Comparison of ENCODE assay signal across 9 cellular contexts in the genomic region with DNA sequence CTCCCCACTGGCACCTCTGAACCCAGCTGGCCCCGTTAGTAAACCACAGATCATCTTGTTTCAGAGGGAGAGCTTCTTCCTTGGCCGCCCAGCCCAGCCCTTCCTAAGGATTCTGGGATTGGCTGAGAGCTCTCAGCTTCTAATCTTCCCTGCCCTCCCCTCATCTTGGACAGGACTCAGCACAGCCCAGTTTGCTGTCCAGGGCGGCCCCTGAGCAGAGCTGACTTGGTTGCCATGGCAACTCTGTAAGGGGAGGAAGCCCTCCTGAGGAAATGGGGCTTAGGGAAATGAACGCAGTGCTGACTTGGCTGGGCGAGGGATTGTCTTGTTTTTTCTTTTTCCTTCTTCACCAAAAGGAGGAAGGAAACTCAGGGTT. TPM values are rescaled to one million over a fixed set of nuclear protein-coding genes. Genes with fewer than 3 reads are reported as not detected.
A peak's percentile ranks its signal among the peaks of the same experiment; 100 is the strongest.
DNase-seq lines count a peak whose midpoint lies in the region; ATAC-seq, FAIRE-seq and TF ChIP-seq lines count a peak whose summit lies in the region.
"Had no signal": no experiment of that assay in that cellular context is flagged by ENCODE, and none has a peak within 500 bp of the region (broad histone marks: within the 10 kb centered on the region; RNA-seq: fewer than 3 reads in every experiment).

No MANE protein-coding gene starts in this region.

- H3K27ac ChIP-seq in K562 (ENCODE audit: extremely low read depth, low read depth, low read length) (peak overlapping the region; percentile 69; the same call in 2 of the 3 replicates), lower lobe of right lung (no peak overlapping the region)

- FAIRE-seq in K562 (lab: Jason Lieb, UNC), result peak; percentile 88
- FAIRE-seq: keratinocyte had no signal

- H3K9me3 ChIP-seq in K562 (replicated peaks; ENCODE audit: control insufficient read depth, insufficient read depth, low read depth, low read length) (no peaks in the 10 kb centered on the region), lower lobe of right lung (no peaks in the 10 kb centered on the region)

- no peak for TF ChIP-seq CTCF in K562 (IDR thresholded peaks at IDR 0.05 in 2 of 3, conservative IDR thresholded peaks at IDR 0.05 in 1 of 3; ENCODE audit: insufficient read depth in 2 of 3, low read depth in 1 of 3, low read length in 3 of 3)
- TF ChIP-seq CTCF in lower lobe of right lung (IDR thresholded peaks at IDR 0.05), result no peak
- no peak for TF ChIP-seq CTCF in GM10266 (IDR thresholded peaks at IDR 0.05; ENCODE audit: control insufficient read depth, insufficient read depth, low read depth, missing control alignments)

- H3K9me3 Mint-ChIP-seq in activated naive CD4-positive, alpha-beta T cell treated with anti-CD3 and anti-CD28 coated beads, Interleukin-2, amount 50 U/mL, for 72 hours, result no peaks in the 10 kb centered on the region

- H3K4me1 ChIP-seq in K562 (replicated peaks in 1 of 2; ENCODE audit: control insufficient read depth in 2 of 2, insufficient read depth in 2 of 2, low read length in 2 of 2) (peaks cover 35 to 36% of the 10 kb centered on the region in 2 experiments; a peak in 4 of 5 replicates), lower lobe of right lung (peaks cover 36% of the 10 kb centered on the region)

- no peak for TF ChIP-seq EP300 in K562 (IDR thresholded peaks at IDR 0.05; ENCODE audit: low read length)

- peak overlapping the region; percentile 63; the same call in 1 of the 2 replicates for H3K4me2 ChIP-seq in K562 (ENCODE audit: insufficient read depth, low read length)

- POLR2A ChIA-PET in K562 (lab: Yijun Ruan, JAX), result interaction anchor here (0.6 kb wide), 1 partner anchor 24 kb away, joined by 4 read pairs; no protein-coding TSS in a partner anchor

- in situ Hi-C loops in K562 (cut with MboI), result no loop called here

- ATAC-seq in Right ventricle myocardium inferior, result peak; percentile 77
- peak; percentile 82 for ATAC-seq in K562
- ATAC-seq in lower lobe of right lung, result peak; percentile 30 to 43
- ATAC-seq in activated naive CD4-positive, alpha-beta T cell treated with anti-CD3 and anti-CD28 coated beads, Interleukin-2, amount 50 U/mL, for 72 hours, result no peak

- peak overlapping the region in 1 of 2 donors; percentile 21 for H3K27ac Mint-ChIP-seq in activated naive CD4-positive, alpha-beta T cell treated with anti-CD3 and anti-CD28 coated beads, Interleukin-2, amount 50 U/mL, for 72 hours

- H3K9me1 ChIP-seq in K562 (ENCODE audit: control insufficient read depth, insufficient read depth, low read length), result no peaks in the 10 kb centered on the region

- intact Hi-C loops in Right ventricle myocardium inferior (cut with DNase I), result loop anchor here (5.0 kb wide), 1 partner anchor 80 kb away; no protein-coding TSS in a partner anchor
- intact Hi-C loops in cardiac septum (cut with DNase I), result loop anchor here (5.0 kb wide), 1 partner anchor 80 kb away; no protein-coding TSS in a partner anchor
- intact Hi-C loops in K562 (cut with micrococcal nuclease), result loop anchor here (1.0 kb wide), 1 partner anchor 24 kb away; no protein-coding TSS in a partner anchor
- intact Hi-C loops in lower lobe of right lung (cut with DNase I), result no loop called here

- CTCF ChIA-PET in K562 (lab: Yijun Ruan, JAX; ENCODE audit: low intra/inter-chr PET ratio), result no interaction called here

- BruUV-seq in K562 (replicated peaks; lab: Mats Ljungman, UMichigan), result no TSS peak

- H2AFZ ChIP-seq in K562 (ENCODE audit: low read depth, low read length), result peak overlapping the region; percentile 22; the same call in 1 of the 2 replicates

- 5% methylated on average over 4 of the region's 5 CpGs for WGBS in K562 (ENCODE audit: insufficient coverage, low coverage, missing lambda C conversion rate)

- H3K36me3 Mint-ChIP-seq in activated naive CD4-positive, alpha-beta T cell treated with anti-CD3 and anti-CD28 coated beads, Interleukin-2, amount 50 U/mL, for 72 hours, result no peaks in the 10 kb centered on the region

- H3K4me3 ChIP-seq in K562, result no peak overlapping the region
- H3K4me3 ChIP-seq in lower lobe of right lung, result no peak overlapping the region

- H4K20me1 ChIP-seq in K562 (replicated peaks; ENCODE audit: control insufficient read depth, insufficient read depth, low read length), result no peaks in the 10 kb centered on the region

- no peaks in the 10 kb centered on the region for H3K27me3 ChIP-seq in K562 (ENCODE audit: control insufficient read depth in 2 of 2, insufficient read depth in 2 of 2, low read length in 2 of 2)
- no peaks in the 10 kb centered on the region for H3K27me3 ChIP-seq in lower lobe of right lung (ENCODE audit: low read depth)

- no peak for TF ChIP-seq RAD21 in K562 (CRISPR knock-in tag; conservative IDR thresholded peaks at IDR 0.05 in 1 of 2, IDR thresholded peaks at IDR 0.05 in 1 of 2)

- peaks cover 25% of the 10 kb centered on the region; the same call in 1 of the 3 replicates for H3K36me3 ChIP-seq in K562 (ENCODE audit: control insufficient read depth, insufficient read depth, low read length)
- H3K36me3 ChIP-seq in lower lobe of right lung, result peaks cover 3% of the 10 kb centered on the region

- no peak for TF ChIP-seq POLR2A in K562 (conservative IDR thresholded peaks at IDR 0.05)

- DNase-seq in Right ventricle myocardium inferior (ENCODE audit: missing footprints) (peak; percentile 81), cardiac septum (ENCODE audit: low spot score) (no peak), K562 (ENCODE audit: extremely low read depth in 1 of 4, low spot score in 3 of 4) (peak; percentile 58 to 90 (median 69)), lower lobe of right lung (no peak), GM10266 (ENCODE audit: extremely low spot score) (no peak), RKO (ENCODE audit: low spot score) (no peak)
- DNase-seq in activated CD4-positive, alpha-beta T cell treated with anti-CD3 and anti-CD28 coated beads for 48 hours, result no peak
- DNase-seq in activated naive CD4-positive, alpha-beta T cell treated with anti-CD3 and anti-CD28 coated beads, Interleukin-2, amount 50 U/mL, for 72 hours (ENCODE audit: low spot score in 2 of 2), result no peak

- H3K79me2 ChIP-seq in K562 (ENCODE audit: control insufficient read depth, insufficient read depth, low read length), result peaks cover 18% of the 10 kb centered on the region

- H3K9ac ChIP-seq in K562 (ENCODE audit: insufficient read depth in 1 of 2, low read depth in 2 of 2, low read length in 2 of 2), result peak overlapping the region; percentile 38 to 65; a peak in 2 of 4 replicates

RNA-seq across cellular contexts. Expression of a gene that starts 4.6 kb away (rescaled TPM):
- total RNA-seq in Right ventricle myocardium inferior (6.9 TPM), cardiac septum (6.1 TPM), K562 (2014; rRNA removed) (6.6 and 9.4 TPM in 2 replicates), K562 (2014; rRNA removed; fragmentation: Illumina TruSeq; extraction: Trizol) (7.6 and 9.3 TPM in 2 replicates), K562 (2015; rRNA removed; fragmentation: Illumina TruSeq; extraction: Trizol) (11.0 and 11.9 TPM in 2 replicates), K562 (2021) (8.9 and 9.8 TPM in 2 replicates), lower lobe of right lung (29.0 TPM)
- 11.5 and 14.1 TPM in 2 replicates for total RNA-seq in K562 (2011; cell fraction: chromatin; rRNA removed; ENCODE audit: low replicate concordance)
- 8.7 and 14.0 TPM in 2 replicates for total RNA-seq in K562 (2011; cell fraction: nucleolus; rRNA removed)
- 14.4 and 15.3 TPM in 2 replicates for total RNA-seq in K562 (2011; cell fraction: nucleoplasm; rRNA removed)
- polyA plus RNA-seq in K562 (2011; rRNA removed) (14.3 and 14.5 TPM in 2 replicates), K562 (2014; fragmentation: Illumina TruSeq; extraction: Trizol) (8.1 and 10.2 TPM in 2 replicates), K562 (2014; fragmentation: Nextera tagmentation; extraction: Ambion mirVana) (10 to 100 TPM in 1 of 2 experiments, 1 to 10 TPM in 1; 8.9 to 15.0 TPM), K562 (2014; rRNA removed) (6.5 and 7.2 TPM in 2 replicates)
- polyA plus RNA-seq in K562 (2011; cell fraction: cytosol; rRNA removed), result 14.6 and 18.4 TPM in 2 replicates
- polyA plus RNA-seq in K562 (2011; cell fraction: nucleus; rRNA removed), result 8.5 and 10.5 TPM in 2 replicates
- 16.0 and 18.4 TPM in 2 replicates for polyA plus RNA-seq in K562 (2012)
- polyA minus RNA-seq in K562 (2011; rRNA and poly(A)+ RNA removed), result 32.8 and 36.6 TPM in 2 replicates
- 9.2 and 12.4 TPM in 2 replicates for polyA minus RNA-seq in K562 (2011; cell fraction: cytosol; rRNA and poly(A)+ RNA removed)
- 6.5 and 15.6 TPM in 2 replicates for polyA minus RNA-seq in K562 (2011; cell fraction: nucleus; rRNA and poly(A)+ RNA removed)
- total RNA-seq in activated naive CD4-positive, alpha-beta T cell treated with anti-CD3 and anti-CD28 coated beads, Interleukin-2, amount 50 U/mL, for 72 hours, result under 1 TPM; 0.14 to 0.18 TPM

RNA-seq across cellular contexts. Expression of a gene that starts 36.5 kb away (rescaled TPM):
- total RNA-seq in Right ventricle myocardium inferior (31.7 TPM), cardiac septum (22.5 TPM), K562 (2014; rRNA removed) (0.69 TPM in 1 of 2 replicates, not detected in the other), K562 (2014; rRNA removed; fragmentation: Illumina TruSeq; extraction: Trizol) (0.33 and 0.73 TPM in 2 replicates), K562 (2015; rRNA removed; fragmentation: Illumina TruSeq; extraction: Trizol) (0.25 and 0.38 TPM in 2 replicates), K562 (2021) (0.67 and 1.1 TPM in 2 replicates), lower lobe of right lung (77.0 TPM)
- 1.7 TPM in 2 replicates for total RNA-seq in K562 (2011; cell fraction: chromatin; rRNA removed; ENCODE audit: low replicate concordance)
- total RNA-seq in K562 (2011; cell fraction: nucleolus; rRNA removed), result 0.50 and 0.53 TPM in 2 replicates
- not detected in 2 replicates for total RNA-seq in K562 (2011; cell fraction: nucleoplasm; rRNA removed)
- polyA plus RNA-seq in K562 (2011; rRNA removed) (0.32 and 0.54 TPM in 2 replicates), K562 (2014; fragmentation: Illumina TruSeq; extraction: Trizol) (0.87 and 1.1 TPM in 2 replicates), K562 (2014; fragmentation: Nextera tagmentation; extraction: Ambion mirVana) (under 1 TPM; 0.25 to 0.80 TPM), K562 (2014; rRNA removed) (0.18 and 0.93 TPM in 2 replicates)
- 0.04 and 0.09 TPM in 2 replicates for polyA plus RNA-seq in K562 (2011; cell fraction: cytosol; rRNA removed)
- 0.11 and 0.75 TPM in 2 replicates for polyA plus RNA-seq in K562 (2011; cell fraction: nucleus; rRNA removed)
- polyA plus RNA-seq in K562 (2012), result 0.66 and 2.7 TPM in 2 replicates
- 0.21 and 0.35 TPM in 2 replicates for polyA minus RNA-seq in K562 (2011; rRNA and poly(A)+ RNA removed)
- not detected in 2 replicates for polyA minus RNA-seq in K562 (2011; cell fraction: cytosol; rRNA and poly(A)+ RNA removed)
- 0.54 TPM in 1 of 2 replicates, not detected in the other for polyA minus RNA-seq in K562 (2011; cell fraction: nucleus; rRNA and poly(A)+ RNA removed)
- total RNA-seq in activated naive CD4-positive, alpha-beta T cell treated with anti-CD3 and anti-CD28 coated beads, Interleukin-2, amount 50 U/mL, for 72 hours, result 10 to 100 TPM; 46.4 to 70.0 TPM

RNA-seq across cellular contexts. Expression of a gene that starts 42.3 kb away (rescaled TPM):
- 67.0 TPM for total RNA-seq in Right ventricle myocardium inferior
- 47.9 TPM for total RNA-seq in cardiac septum
- total RNA-seq in K562 (2011; cell fraction: chromatin; rRNA removed; ENCODE audit: low replicate concordance), result 7.9 and 14.5 TPM in 2 replicates
- total RNA-seq in K562 (2011; cell fraction: nucleolus; rRNA removed), result 9.6 and 11.0 TPM in 2 replicates
- 11.5 and 15.8 TPM in 2 replicates for total RNA-seq in K562 (2011; cell fraction: nucleoplasm; rRNA removed)
- 8.9 and 9.7 TPM in 2 replicates for total RNA-seq in K562 (2014; rRNA removed)
- 9.3 and 10.6 TPM in 2 replicates for total RNA-seq in K562 (2014; rRNA removed; fragmentation: Illumina TruSeq; extraction: Trizol)
- 9.6 and 10.6 TPM in 2 replicates for total RNA-seq in K562 (2015; rRNA removed; fragmentation: Illumina TruSeq; extraction: Trizol)
- 9.7 and 10.6 TPM in 2 replicates for total RNA-seq in K562 (2021)
- 5.4 and 7.7 TPM in 2 replicates for polyA plus RNA-seq in K562 (2011; rRNA removed)
- polyA plus RNA-seq in K562 (2011; cell fraction: cytosol; rRNA removed), result 5.7 and 7.9 TPM in 2 replicates
- polyA plus RNA-seq in K562 (2011; cell fraction: nucleus; rRNA removed), result 7.8 and 12.8 TPM in 2 replicates
- polyA plus RNA-seq in K562 (2012), result 12.3 and 12.8 TPM in 2 replicates
- polyA plus RNA-seq in K562 (2014; fragmentation: Illumina TruSeq; extraction: Trizol), result 8.9 and 9.4 TPM in 2 replicates
- polyA plus RNA-seq in K562 (2014; fragmentation: Nextera tagmentation; extraction: Ambion mirVana), result 1 to 10 TPM; 2.7 to 6.8 TPM
- polyA plus RNA-seq in K562 (2014; rRNA removed), result 6.6 and 6.9 TPM in 2 replicates
- 7.8 and 13.2 TPM in 2 replicates for polyA minus RNA-seq in K562 (2011; rRNA and poly(A)+ RNA removed)
- polyA minus RNA-seq in K562 (2011; cell fraction: cytosol; rRNA and poly(A)+ RNA removed), result 3.5 and 6.3 TPM in 2 replicates
- 2.4 and 3.6 TPM in 2 replicates for polyA minus RNA-seq in K562 (2011; cell fraction: nucleus; rRNA and poly(A)+ RNA removed)
- 56.0 TPM for total RNA-seq in lower lobe of right lung
- 10 to 100 TPM; 51.3 to 68.6 TPM for total RNA-seq in activated naive CD4-positive, alpha-beta T cell treated with anti-CD3 and anti-CD28 coated beads, Interleukin-2, amount 50 U/mL, for 72 hours

RNA-seq across cellular contexts. Expression of a gene that starts 55.9 kb away (rescaled TPM):
- 22.1 TPM for total RNA-seq in Right ventricle myocardium inferior
- total RNA-seq in cardiac septum, result 25.6 TPM
- total RNA-seq in K562 (2011; cell fraction: chromatin; rRNA removed; ENCODE audit: low replicate concordance), result 16.6 and 19.1 TPM in 2 replicates
- total RNA-seq in K562 (2011; cell fraction: nucleolus; rRNA removed), result 16.3 and 21.5 TPM in 2 replicates
- 19.4 and 21.1 TPM in 2 replicates for total RNA-seq in K562 (2011; cell fraction: nucleoplasm; rRNA removed)
- total RNA-seq in K562 (2014; rRNA removed), result 5.8 TPM in 2 replicates
- total RNA-seq in K562 (2014; rRNA removed; fragmentation: Illumina TruSeq; extraction: Trizol), result 3.5 and 4.1 TPM in 2 replicates
- total RNA-seq in K562 (2015; rRNA removed; fragmentation: Illumina TruSeq; extraction: Trizol), result 7.0 and 7.3 TPM in 2 replicates
- 8.1 and 9.0 TPM in 2 replicates for total RNA-seq in K562 (2021)
- polyA plus RNA-seq in K562 (2011; rRNA removed), result 4.7 and 5.6 TPM in 2 replicates
- 2.8 and 4.2 TPM in 2 replicates for polyA plus RNA-seq in K562 (2011; cell fraction: cytosol; rRNA removed)
- polyA plus RNA-seq in K562 (2011; cell fraction: nucleus; rRNA removed), result 7.4 and 14.5 TPM in 2 replicates
- 21.2 and 33.8 TPM in 2 replicates for polyA plus RNA-seq in K562 (2012)
- 9.5 and 9.7 TPM in 2 replicates for polyA plus RNA-seq in K562 (2014; fragmentation: Illumina TruSeq; extraction: Trizol)
- polyA plus RNA-seq in K562 (2014; fragmentation: Nextera tagmentation; extraction: Ambion mirVana), result 1 to 10 TPM; 2.5 to 4.2 TPM
- polyA plus RNA-seq in K562 (2014; rRNA removed), result 5.3 and 6.9 TPM in 2 replicates
- polyA minus RNA-seq in K562 (2011; rRNA and poly(A)+ RNA removed), result 4.9 and 5.3 TPM in 2 replicates
- 1.2 and 5.9 TPM in 2 replicates for polyA minus RNA-seq in K562 (2011; cell fraction: cytosol; rRNA and poly(A)+ RNA removed)
- 2.6 and 3.2 TPM in 2 replicates for polyA minus RNA-seq in K562 (2011; cell fraction: nucleus; rRNA and poly(A)+ RNA removed)
- 85.8 TPM for total RNA-seq in lower lobe of right lung
- 10 to 100 TPM; 27.2 to 40.5 TPM for total RNA-seq in activated naive CD4-positive, alpha-beta T cell treated with anti-CD3 and anti-CD28 coated beads, Interleukin-2, amount 50 U/mL, for 72 hours

Comparison
In these comparisons a context has a peak if more than half of its experiments do, and no peak if none do; other contexts are left out.
1. DNase-seq: peak in Right ventricle myocardium inferior (single experiment) and K562 (4 of 4); none in cardiac septum (single experiment), lower lobe of right lung (single experiment), GM10266 (single experiment), activated CD4-positive, alpha-beta T cell treated with anti-CD3 and anti-CD28 coated beads for 48 hours (single experiment), activated naive CD4-positive, alpha-beta T cell treated with anti-CD3 and anti-CD28 coated beads, Interleukin-2, amount 50 U/mL, for 72 hours (0 of 2) and RKO (single experiment).
2. ATAC-seq: peak in Right ventricle myocardium inferior (single experiment), K562 (single experiment) and lower lobe of right lung (2 of 2); none in activated naive CD4-positive, alpha-beta T cell treated with anti-CD3 and anti-CD28 coated beads, Interleukin-2, amount 50 U/mL, for 72 hours (0 of 2).